17 cellular contexts compared by ENCODE assay signal in the genomic region with DNA sequence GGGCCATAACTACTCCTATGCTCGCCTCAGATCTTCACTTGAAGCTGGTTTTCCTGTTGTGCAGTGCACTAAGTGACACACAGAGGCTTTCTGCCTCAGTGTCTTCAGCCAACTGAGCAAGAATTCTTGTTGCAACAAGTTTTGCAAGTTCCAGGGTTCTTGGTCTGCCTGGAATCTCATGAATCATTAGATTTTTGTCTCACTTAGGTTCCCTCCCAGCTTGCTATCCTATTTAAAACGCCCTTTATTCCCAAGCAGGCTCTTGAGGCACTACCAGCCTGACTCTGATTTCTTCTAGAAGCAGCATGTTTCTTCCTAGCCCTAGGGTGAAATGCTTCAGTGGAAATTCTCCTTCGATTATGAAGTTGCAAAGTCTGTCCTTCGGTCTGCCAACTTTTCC.
DNase-seq lines count a peak whose midpoint lies in the region; ATAC-seq and TF ChIP-seq lines count a peak whose summit lies in the region.
"Had no signal": no experiment of that assay in that cellular context is flagged by ENCODE, and none has a peak within 500 bp of the region (broad histone marks: within the 10 kb centered on the region; RNA-seq: fewer than 3 reads in every experiment).

No MANE protein-coding gene starts in this region.

- no peak for TF ChIP-seq POLR2A in erythroblast (IDR thresholded peaks at IDR 0.05; ENCODE audit: low read length)

- DNase-seq in AG09319 (ENCODE audit: extremely low read depth, low read depth) (peak; percentile 35), RWPE2 (ENCODE audit: low spot score) (no peak), mesothelial cell of epicardium (ENCODE audit: low spot score in 2 of 2, unreplicated experiment in 2 of 2) (no peak), SW 1271 (lab: John Stamatoyannopoulos, UW) (no peak), anterior cingulate cortex (lab: John Stamatoyannopoulos, UW) (no peak), erythroblast (lab: John Stamatoyannopoulos, UW) (no peak)
- DNase-seq: adrenal gland; midbrain; NCI-H2029; SJCRH30; stimulated activated CD4-positive, alpha-beta T cell treated with anti-CD3 and anti-CD28 coated beads, Interleukin-15, amount 100 ng/mL, for 24 hours; stimulated activated naive CD4-positive, alpha-beta T cell treated with Interleukin-2 at 50 U/mL for 16 hours; T-helper 9 cell had no signal

- H3K36me3 ChIP-seq in RWPE2 (ENCODE audit: low read depth): no peaks in the 10 kb centered on the region
- H3K36me3 ChIP-seq: adrenal gland, SJCRH30 had no signal

- H3K4me3 ChIP-seq in RWPE2 (ENCODE audit: severe bottlenecking): no peak overlapping the region
- H3K4me3 ChIP-seq: adrenal gland, SJCRH30 had no signal

- H3K27ac Mint-ChIP-seq in mesothelial cell of epicardium: peak overlapping the region; percentile 18

- H3K27me3 ChIP-seq in RWPE2 (ENCODE audit: insufficient read depth, poor library complexity, severe bottlenecking): no peaks in the 10 kb centered on the region
- H3K27me3 ChIP-seq: adrenal gland, SJCRH30 had no signal

- H3K36me3 Mint-ChIP-seq in mesothelial cell of epicardium: no peaks in the 10 kb centered on the region

- H3K27ac ChIP-seq in RWPE2 (ENCODE audit: poor library complexity, severe bottlenecking): peak overlapping the region; percentile 71
- H3K27ac ChIP-seq: adrenal gland, SJCRH30 had no signal

- peaks cover 29% of the 10 kb centered on the region for H3K4me1 Mint-ChIP-seq in mesothelial cell of epicardium
- H3K4me1 Mint-ChIP-seq: neural crest cell had no signal

- ATAC-seq in RWPE2 (ENCODE audit: low read depth) (peak; percentile 95), esophagus mucosa (peak; percentile 94), HG02870 (IDR thresholded peaks at IDR 0.05; ENCODE audit: unreplicated experiment) (no peak)
- ATAC-seq: activated CD4-positive, CD25-positive, alpha-beta regulatory T cell treated with anti-CD3 and anti-CD28 coated beads, Interleukin-2, amount 50 U/mL, for 24 hours had no signal

- no peaks in the 10 kb centered on the region for H3K27me3 Mint-ChIP-seq in mesothelial cell of epicardium (ENCODE audit: low read depth)

- no peaks in the 10 kb centered on the region for H3K9me3 Mint-ChIP-seq in mesothelial cell of epicardium
- H3K9me3 Mint-ChIP-seq: neural crest cell had no signal

- no peak overlapping the region for H3K4me3 Mint-ChIP-seq in mesothelial cell of epicardium
- H3K4me3 Mint-ChIP-seq: neural crest cell had no signal

- no peak for TF ChIP-seq CTCF in AG09319 (IDR thresholded peaks at IDR 0.05; ENCODE audit: low read depth, low read length)
- no peak for TF ChIP-seq CTCF in RWPE2 (IDR thresholded peaks at IDR 0.05; ENCODE audit: poor library complexity, severe bottlenecking)
- no peak for TF ChIP-seq CTCF in mesothelial cell of epicardium (IDR thresholded peaks at IDR 0.05; ENCODE audit: unreplicated experiment)

- H3K4me1 ChIP-seq in RWPE2 (ENCODE audit: insufficient read depth, poor library complexity, severe bottlenecking): peaks cover 20% of the 10 kb centered on the region
- H3K4me1 ChIP-seq: SJCRH30 had no signal

- no peaks in the 10 kb centered on the region for H3K9me3 ChIP-seq in RWPE2 (ENCODE audit: severe bottlenecking)
- H3K9me3 ChIP-seq: adrenal gland, SJCRH30 had no signal
